Comparison of ENCODE assay signal across 8 cellular contexts in genomic region chr16:8655184-8655717, GRCh38. TPM values are rescaled to one million over a fixed set of nuclear protein-coding genes. Genes with fewer than 3 reads are reported as not detected.
DNase-seq lines count a peak whose midpoint lies in the region; ATAC-seq lines count a peak whose summit lies in the region.

No MANE protein-coding gene starts in this region.

- peaks cover 5% of the 10 kb centered on the region for H3K4me1 Mint-ChIP-seq in activated naive CD8-positive, alpha-beta T cell treated with anti-CD3 and anti-CD28 coated beads, Interleukin-2, amount 10 ng/mL, durations not matched to agents 7 days and 5 days
- peaks cover 3% of the 10 kb centered on the region for H3K4me1 Mint-ChIP-seq in memory B cell

- H3K27ac Mint-ChIP-seq in activated naive CD8-positive, alpha-beta T cell treated with anti-CD3 and anti-CD28 coated beads, Interleukin-2, amount 10 ng/mL, durations not matched to agents 7 days and 5 days = no peak overlapping the region
- no peak overlapping the region for H3K27ac Mint-ChIP-seq in memory B cell

- peak; percentile 66 for ATAC-seq in GM21576 (IDR thresholded peaks at IDR 0.05; ENCODE audit: unreplicated experiment)
- ATAC-seq in activated naive CD8-positive, alpha-beta T cell treated with anti-CD3 and anti-CD28 coated beads, Interleukin-2, amount 10 ng/mL, durations not matched to agents 7 days and 5 days (ENCODE audit: low read depth) = peak; percentile 71
- ATAC-seq in memory B cell (ENCODE audit: low read depth) = peak; percentile 42

- no peak overlapping the region for H3K4me3 Mint-ChIP-seq in activated naive CD8-positive, alpha-beta T cell treated with anti-CD3 and anti-CD28 coated beads, Interleukin-2, amount 10 ng/mL, durations not matched to agents 7 days and 5 days
- H3K4me3 Mint-ChIP-seq in memory B cell = no peak overlapping the region

- POLR2A ChIA-PET in activated naive CD8-positive, alpha-beta T cell treated with anti-CD3 and anti-CD28 coated beads, Interleukin-2, amount 10 ng/mL, durations not matched to agents 7 days and 5 days (lab: Charles Lee) = no interaction called here

- no peaks in the 10 kb centered on the region for H3K27me3 Mint-ChIP-seq in activated naive CD8-positive, alpha-beta T cell treated with anti-CD3 and anti-CD28 coated beads, Interleukin-2, amount 10 ng/mL, durations not matched to agents 7 days and 5 days
- no peaks in the 10 kb centered on the region for H3K27me3 Mint-ChIP-seq in memory B cell

- DNase-seq in NCI-H345 (lab: John Stamatoyannopoulos, UW) (peak; percentile 45), NCI-H345 treated with DMSO at 0.1 percent for 48 hours (lab: John Stamatoyannopoulos, UW; ENCODE audit: unreplicated experiment) (no peak), M059J (ENCODE audit: low read depth) (peak; percentile 42), memory B cell (ENCODE audit: low spot score in 2 of 2) (no peak), cerebellar nuclear complex (lab: John Stamatoyannopoulos, UW) (no peak), NCI-H524 treated with DMSO at 0.1 percent for 48 hours (lab: John Stamatoyannopoulos, UW) (no peak)
- no peak for DNase-seq in activated naive CD8-positive, alpha-beta T cell treated with anti-CD3 and anti-CD28 coated beads, Interleukin-2, amount 10 ng/mL, durations not matched to agents 7 days and 5 days

- H3K9me3 Mint-ChIP-seq in activated naive CD8-positive, alpha-beta T cell treated with anti-CD3 and anti-CD28 coated beads, Interleukin-2, amount 10 ng/mL, durations not matched to agents 7 days and 5 days = no peaks in the 10 kb centered on the region
- no peaks in the 10 kb centered on the region for H3K9me3 Mint-ChIP-seq in memory B cell

- no peaks in the 10 kb centered on the region for H3K36me3 Mint-ChIP-seq in activated naive CD8-positive, alpha-beta T cell treated with anti-CD3 and anti-CD28 coated beads, Interleukin-2, amount 10 ng/mL, durations not matched to agents 7 days and 5 days
- H3K36me3 Mint-ChIP-seq in memory B cell = no peaks in the 10 kb centered on the region

RNA-seq across cellular contexts. Expression of gene ABAT, which starts 19.2 kb away (rescaled TPM):
- 0.66 and 0.91 TPM in 2 replicates for total RNA-seq in M059J (2014; rRNA removed; shearing (Covaris generic))
- 1 to 10 TPM; 5.4 to 6.0 TPM for total RNA-seq in activated naive CD8-positive, alpha-beta T cell treated with anti-CD3 and anti-CD28 coated beads, Interleukin-2, amount 10 ng/mL, durations not matched to agents 7 days and 5 days

RNA-seq across cellular contexts. Expression of gene METTL22, which starts 33.8 kb away (rescaled TPM):
- 17.3 and 23.6 TPM in 2 replicates for total RNA-seq in M059J (2014; rRNA removed; shearing (Covaris generic))
- total RNA-seq in activated naive CD8-positive, alpha-beta T cell treated with anti-CD3 and anti-CD28 coated beads, Interleukin-2, amount 10 ng/mL, durations not matched to agents 7 days and 5 days = 10 to 100 TPM; 36.3 to 40.8 TPM

Comparison
In these comparisons a context has a peak if more than half of its experiments do, and no peak if none do; other contexts are left out.
1. DNase-seq: peak in NCI-H345 (single experiment) and M059J (single experiment); none in NCI-H345 treated with DMSO at 0.1 percent for 48 hours (single experiment), activated naive CD8-positive, alpha-beta T cell treated with anti-CD3 and anti-CD28 coated beads, Interleukin-2, amount 10 ng/mL, durations not matched to agents 7 days and 5 days (single experiment), memory B cell (0 of 2), cerebellar nuclear complex (0 of 2) and NCI-H524 treated with DMSO at 0.1 percent for 48 hours (single experiment).
2. Peak in every context shown above with its lines, with median percentiles within 50 percentile points of each other: ATAC-seq.